ENCODE assay signal across 30 cellular contexts in genomic region chr7:26105206-26105605, GRCh38.
"Had no signal": no experiment of that assay in that cellular context is flagged by ENCODE, and none has a peak within 500 bp of the region (broad histone marks: within the 10 kb centered on the region; RNA-seq: fewer than 3 reads in every experiment).

No MANE protein-coding gene starts in this region.

- H3K9me3 ChIP-seq: gastrocnemius medialis, left ventricle myocardium inferior, pancreas, prostate gland, upper lobe of right lung had no signal

- H3K9me3 Mint-ChIP-seq: activated CD4-positive, alpha-beta memory T cell treated with anti-CD3 and anti-CD28 coated beads for 36 hours; activated CD4-positive, alpha-beta T cell treated with anti-CD3 and anti-CD28 coated beads, Interleukin-2, amount 10 ng/mL, durations not matched to agents 24 days and 14 days; activated naive CD8-positive, alpha-beta T cell treated with anti-CD3 and anti-CD28 coated beads, Interleukin-2, amount 50 U/mL, for 24 hours; natural killer cell treated with Interleukin-12 subunit alpha and Interleukin-12 subunit beta and Interleukin-15 and Interleukin-18, amount 100 ng/mL, for 72 hours; stimulated activated effector memory CD8-positive, alpha-beta T cell treated with anti-CD3 and anti-CD28 coated beads, Interleukin-12 subunit alpha, Interleukin-12 subunit beta, amount 100 ng/mL, for 72 hours; stimulated activated naive CD8-positive, alpha-beta T cell treated with anti-CD3 and anti-CD28 coated beads, Interleukin-15, amount 100 ng/mL, for 72 hours; T-helper 1 cell treated with Interleukin-12 subunit alpha and Interleukin-12 subunit beta and Interleukin-4 antibody, amounts not matched to agents 30 μg/mL and 1 μg/mL, for 36 hours had no signal

- H3K4me3 Mint-ChIP-seq: activated CD4-positive, alpha-beta memory T cell treated with anti-CD3 and anti-CD28 coated beads for 36 hours; activated CD4-positive, alpha-beta T cell treated with anti-CD3 and anti-CD28 coated beads, Interleukin-2, amount 10 ng/mL, durations not matched to agents 24 days and 14 days; activated naive CD8-positive, alpha-beta T cell treated with anti-CD3 and anti-CD28 coated beads, Interleukin-2, amount 50 U/mL, for 24 hours; natural killer cell treated with Interleukin-12 subunit alpha and Interleukin-12 subunit beta and Interleukin-15 and Interleukin-18, amount 100 ng/mL, for 72 hours; stimulated activated effector memory CD8-positive, alpha-beta T cell treated with anti-CD3 and anti-CD28 coated beads, Interleukin-12 subunit alpha, Interleukin-12 subunit beta, amount 100 ng/mL, for 72 hours; stimulated activated naive CD8-positive, alpha-beta T cell treated with anti-CD3 and anti-CD28 coated beads, Interleukin-15, amount 100 ng/mL, for 72 hours; T-helper 1 cell treated with Interleukin-12 subunit alpha and Interleukin-12 subunit beta and Interleukin-4 antibody, amounts not matched to agents 30 μg/mL and 1 μg/mL, for 36 hours had no signal

- DNase-seq: activated CD4-positive, alpha-beta memory T cell treated with anti-CD3 and anti-CD28 coated beads for 36 hours; activated CD4-positive, alpha-beta T cell treated with anti-CD3 and anti-CD28 coated beads, Interleukin-2, amount 10 ng/mL, durations not matched to agents 24 days and 14 days; activated CD4-positive, CD25-positive, alpha-beta regulatory T cell treated with anti-CD3 and anti-CD28 coated beads, Interleukin-2, amount 50 U/mL, for 72 hours; activated CD8-positive, alpha-beta memory T cell treated with anti-CD3 and anti-CD28 coated beads, Interleukin-2, amount 50 U/mL, for 4 hours; activated gamma-delta T cell; activated naive CD4-positive, alpha-beta T cell treated with anti-CD3 and anti-CD28 coated beads, Interleukin-2, amount 50 U/mL, for 16 hours; activated naive CD8-positive, alpha-beta T cell treated with anti-CD3 and anti-CD28 coated beads, Interleukin-2, amount 50 U/mL, for 24 hours; activated T-cell treated with anti-CD3 and anti-CD28 coated beads, Interleukin-2, amount 50 U/mL, for 1 hour; amygdala; central memory CD4-positive, alpha-beta T cell; effector CD8-positive, alpha-beta T cell; gastrocnemius medialis; glutamatergic neuron; islet precursor cell; left ventricle myocardium inferior; mesendoderm; pancreas; retina; stimulated activated CD4-positive, alpha-beta T cell treated with anti-CD3 and anti-CD28 coated beads, Interleukin-12 subunit alpha, Interleukin-12 subunit beta, amount 100 ng/mL, for 4 hours; stimulated activated CD4-positive, alpha-beta T cell treated with anti-CD3 and anti-CD28 coated beads, Interleukin-4, amount 100 ng/mL, for 24 hours; stimulated activated naive CD8-positive, alpha-beta T cell treated with anti-CD3 and anti-CD28 coated beads, Interleukin-15, amount 100 ng/mL, for 72 hours; SW 1271; T-helper 9 cell; upper lobe of right lung had no signal

- H3K27ac Mint-ChIP-seq: activated CD4-positive, alpha-beta memory T cell treated with anti-CD3 and anti-CD28 coated beads for 36 hours; activated CD4-positive, alpha-beta T cell treated with anti-CD3 and anti-CD28 coated beads, Interleukin-2, amount 10 ng/mL, durations not matched to agents 24 days and 14 days; activated naive CD8-positive, alpha-beta T cell treated with anti-CD3 and anti-CD28 coated beads, Interleukin-2, amount 50 U/mL, for 24 hours; natural killer cell treated with Interleukin-12 subunit alpha and Interleukin-12 subunit beta and Interleukin-15 and Interleukin-18, amount 100 ng/mL, for 72 hours; stimulated activated effector memory CD8-positive, alpha-beta T cell treated with anti-CD3 and anti-CD28 coated beads, Interleukin-12 subunit alpha, Interleukin-12 subunit beta, amount 100 ng/mL, for 72 hours; stimulated activated naive CD8-positive, alpha-beta T cell treated with anti-CD3 and anti-CD28 coated beads, Interleukin-15, amount 100 ng/mL, for 72 hours; T-helper 1 cell treated with Interleukin-12 subunit alpha and Interleukin-12 subunit beta and Interleukin-4 antibody, amounts not matched to agents 30 μg/mL and 1 μg/mL, for 36 hours had no signal

- H3K27ac ChIP-seq: gastrocnemius medialis, left ventricle myocardium inferior, pancreas, prostate gland, skin epidermis, upper lobe of right lung had no signal

- H3K36me3 ChIP-seq: gastrocnemius medialis, left ventricle myocardium inferior, pancreas, prostate gland, upper lobe of right lung had no signal

- H3K27me3 Mint-ChIP-seq: activated CD4-positive, alpha-beta memory T cell treated with anti-CD3 and anti-CD28 coated beads for 36 hours; activated naive CD8-positive, alpha-beta T cell treated with anti-CD3 and anti-CD28 coated beads, Interleukin-2, amount 50 U/mL, for 24 hours; natural killer cell treated with Interleukin-12 subunit alpha and Interleukin-12 subunit beta and Interleukin-15 and Interleukin-18, amount 100 ng/mL, for 72 hours; stimulated activated naive CD8-positive, alpha-beta T cell treated with anti-CD3 and anti-CD28 coated beads, Interleukin-15, amount 100 ng/mL, for 72 hours had no signal

- H3K36me3 Mint-ChIP-seq: activated CD4-positive, alpha-beta memory T cell treated with anti-CD3 and anti-CD28 coated beads for 36 hours; natural killer cell treated with Interleukin-12 subunit alpha and Interleukin-12 subunit beta and Interleukin-15 and Interleukin-18, amount 100 ng/mL, for 72 hours; stimulated activated effector memory CD8-positive, alpha-beta T cell treated with anti-CD3 and anti-CD28 coated beads, Interleukin-12 subunit alpha, Interleukin-12 subunit beta, amount 100 ng/mL, for 72 hours had no signal

- H3K4me3 ChIP-seq: gastrocnemius medialis, left ventricle myocardium inferior, lung, pancreas, prostate gland, skin epidermis, upper lobe of right lung had no signal

- H3K27me3 ChIP-seq: gastrocnemius medialis, pancreas, upper lobe of right lung had no signal

- H3K4me1 ChIP-seq: gastrocnemius medialis, left ventricle myocardium inferior, pancreas, prostate gland, upper lobe of right lung had no signal
